ENCODE assay signal across 8 cellular contexts in genomic region chr9:35116539-35116897, GRCh38. TPM values are rescaled to one million over a fixed set of nuclear protein-coding genes. Genes with fewer than 3 reads are reported as not detected.
DNase-seq lines count a peak whose midpoint lies in the region; ATAC-seq, FAIRE-seq and TF ChIP-seq lines count a peak whose summit lies in the region.

No MANE protein-coding gene starts in this region.

- H3K4me3 Mint-ChIP-seq in IgD-negative memory B cell = peak overlapping the region; percentile 94 to 99 (median 98)
- H3K4me3 Mint-ChIP-seq in natural killer cell treated with Interleukin-12 subunit alpha and Interleukin-12 subunit beta and Interleukin-15 and Interleukin-18, amount 100 ng/mL, for 72 hours = peak overlapping the region; percentile 95

- no peaks in the 10 kb centered on the region for H3K9me3 Mint-ChIP-seq in IgD-negative memory B cell
- H3K9me3 Mint-ChIP-seq in natural killer cell treated with Interleukin-12 subunit alpha and Interleukin-12 subunit beta and Interleukin-15 and Interleukin-18, amount 100 ng/mL, for 72 hours = no peaks in the 10 kb centered on the region

- TF ChIP-seq CTCF in C4-2B (conservative IDR thresholded peaks at IDR 0.05) (no peak), dorsolateral prefrontal cortex (IDR thresholded peaks at IDR 0.05 in 54 of 56, conservative IDR thresholded peaks at IDR 0.05 in 2 of 56; ENCODE audit: low read depth in 1 of 56, partially characterized antibody in 56 of 56) (no peak)

- no peaks in the 10 kb centered on the region for H3K27me3 ChIP-seq in dorsolateral prefrontal cortex

- peaks cover 31 to 39% (median 34%) of the 10 kb centered on the region in 3 donors for H3K4me1 Mint-ChIP-seq in IgD-negative memory B cell
- peaks cover 44 to 47% of the 10 kb centered on the region in 2 donors for H3K4me1 Mint-ChIP-seq in natural killer cell treated with Interleukin-12 subunit alpha and Interleukin-12 subunit beta and Interleukin-15 and Interleukin-18, amount 100 ng/mL, for 72 hours (ENCODE audit: low read depth in 2 of 2)

- FAIRE-seq in GM19239 (lab: Jason Lieb, UNC) = no peak

- ATAC-seq in natural killer cell treated with Interleukin-12 subunit alpha and Interleukin-12 subunit beta and Interleukin-15 and Interleukin-18, amount 100 ng/mL, for 72 hours = peak in 1 of 2 donors; percentile 0

- no peaks in the 10 kb centered on the region for H3K36me3 Mint-ChIP-seq in IgD-negative memory B cell
- no peaks in the 10 kb centered on the region for H3K36me3 Mint-ChIP-seq in natural killer cell treated with Interleukin-12 subunit alpha and Interleukin-12 subunit beta and Interleukin-15 and Interleukin-18, amount 100 ng/mL, for 72 hours

- H3K27ac ChIP-seq in C4-2B (peak overlapping the region; percentile 60), dorsolateral prefrontal cortex (peak overlapping the region in 51 of 59 donors; percentile 5 to 97 (median 80))

- DNase-seq in dorsolateral prefrontal cortex (no peak), GM19239 (ENCODE audit: insufficient read length, low spot score) (no peak), MV-4-11 (lab: John Stamatoyannopoulos, UW) (no peak), NCI-H82 (lab: John Stamatoyannopoulos, UW) (no peak)
- no peak for DNase-seq in natural killer cell treated with Interleukin-12 subunit alpha and Interleukin-12 subunit beta and Interleukin-15 and Interleukin-18, amount 100 ng/mL, for 72 hours (ENCODE audit: low spot score)
- DNase-seq in effector CD8-positive, alpha-beta T cell (lab: John Stamatoyannopoulos, UW) = no peak

- peak overlapping the region; percentile 51 to 97 (median 72) for H3K4me3 ChIP-seq in dorsolateral prefrontal cortex

- H3K27me3 Mint-ChIP-seq in IgD-negative memory B cell = no peaks in the 10 kb centered on the region
- H3K27me3 Mint-ChIP-seq in natural killer cell treated with Interleukin-12 subunit alpha and Interleukin-12 subunit beta and Interleukin-15 and Interleukin-18, amount 100 ng/mL, for 72 hours = no peaks in the 10 kb centered on the region

- intact Hi-C loops in dorsolateral prefrontal cortex (cut with DNase I) = loop anchor here (2.0 to 10.0 kb wide), 5 partner anchors 46 to 438 kb away; partner anchors contain the start of gene UNC13B (in 1 of the 2)

- H3K27ac Mint-ChIP-seq in IgD-negative memory B cell = peak overlapping the region; percentile 95 to 97 (median 97)
- peak overlapping the region; percentile 94 to 97 for H3K27ac Mint-ChIP-seq in natural killer cell treated with Interleukin-12 subunit alpha and Interleukin-12 subunit beta and Interleukin-15 and Interleukin-18, amount 100 ng/mL, for 72 hours

RNA-seq across cellular contexts. Expression of gene ATOSB, which starts 0.9 kb away (rescaled TPM):
- 3.5 TPM for polyA plus RNA-seq in IgD-negative memory B cell
- total RNA-seq in dorsolateral prefrontal cortex = 10 to 100 TPM; 14.2 to 30.2 (median 22.4) TPM
- 10 to 100 TPM; 13.1 to 19.6 TPM for total RNA-seq in natural killer cell treated with Interleukin-12 subunit alpha and Interleukin-12 subunit beta and Interleukin-15 and Interleukin-18, amount 100 ng/mL, for 72 hours

RNA-seq across cellular contexts. Expression of gene STOML2, which starts 13.6 kb away (rescaled TPM):
- 89.9 TPM for polyA plus RNA-seq in IgD-negative memory B cell
- total RNA-seq in dorsolateral prefrontal cortex = 10 to 100 TPM; 36.9 to 78.5 (median 61.0) TPM
- total RNA-seq in natural killer cell treated with Interleukin-12 subunit alpha and Interleukin-12 subunit beta and Interleukin-15 and Interleukin-18, amount 100 ng/mL, for 72 hours = 100 to 1,000 TPM; 138 to 201 TPM

RNA-seq across cellular contexts. Expression of gene PIGO, which starts 20.1 kb away (rescaled TPM):
- 23.9 TPM for polyA plus RNA-seq in IgD-negative memory B cell
- total RNA-seq in dorsolateral prefrontal cortex = 10 to 100 TPM; 14.1 to 39.9 (median 22.4) TPM
- 10 to 100 TPM; 23.7 to 24.5 TPM for total RNA-seq in natural killer cell treated with Interleukin-12 subunit alpha and Interleukin-12 subunit beta and Interleukin-15 and Interleukin-18, amount 100 ng/mL, for 72 hours

RNA-seq across cellular contexts. Expression of gene FANCG, which starts 36.8 kb away (rescaled TPM):
- 15.9 TPM for polyA plus RNA-seq in IgD-negative memory B cell
- 10 to 100 TPM; 12.2 to 38.6 (median 22.1) TPM for total RNA-seq in dorsolateral prefrontal cortex
- 100 to 1,000 TPM in 1 of 2 donors, 10 to 100 TPM in 1; 74.9 to 185 TPM for total RNA-seq in natural killer cell treated with Interleukin-12 subunit alpha and Interleukin-12 subunit beta and Interleukin-15 and Interleukin-18, amount 100 ng/mL, for 72 hours

RNA-seq across cellular contexts. Expression of gene VCP, which starts 44.1 kb away (rescaled TPM):
- polyA plus RNA-seq in IgD-negative memory B cell = 200 TPM
- total RNA-seq in dorsolateral prefrontal cortex = 100 to 1,000 TPM in 119 of 120 experiments, 10 to 100 TPM in 1; 96.2 to 199 (median 161) TPM
- total RNA-seq in natural killer cell treated with Interleukin-12 subunit alpha and Interleukin-12 subunit beta and Interleukin-15 and Interleukin-18, amount 100 ng/mL, for 72 hours = 100 to 1,000 TPM; 436 to 450 TPM
